ENCODE assay signal across 8 cellular contexts in genomic region chr17:76492250-76492988, GRCh38. TPM values are rescaled to one million over a fixed set of nuclear protein-coding genes. Genes with fewer than 3 reads are reported as not detected.
DNase-seq lines count a peak whose midpoint lies in the region; ATAC-seq and TF ChIP-seq lines count a peak whose summit lies in the region.

No MANE protein-coding gene starts in this region.

- WGBS in adrenal gland, 4 donors = 65 to 85% (median 72%) methylated on average over 3 to 10 of the region's 10 CpGs

- POLR2A ChIA-PET in PC-9 (lab: Charles Lee; ENCODE audit: unreplicated experiment) = interaction anchor here (0.6 to 0.7 kb wide), 3 partner anchors 10 to 122 kb away, joined by 3 read pairs; no protein-coding TSS in a partner anchor

- H3K27me3 ChIP-seq in BLaER1 (no peaks in the 10 kb centered on the region), adrenal gland (no peaks in the 10 kb centered on the region), mucosa of stomach (ENCODE audit: control insufficient read depth, insufficient read depth, low read length) (no peaks in the 10 kb centered on the region), PC-9 (ENCODE audit: insufficient read depth, low read depth) (no peaks in the 10 kb centered on the region)

- H3K79me2 ChIP-seq in PC-9 (ENCODE audit: low read depth) = no peaks in the 10 kb centered on the region

- CTCF ChIA-PET in PC-9 (lab: Charles Lee) = interaction anchor here (0.8 kb wide), 1 partner anchor 224 kb away, joined by 3 read pairs; no protein-coding TSS in a partner anchor

- BruUV-seq in PC-9 (replicated peaks; lab: Mats Ljungman, UMichigan) = no TSS peak

- H3K4me2 ChIP-seq in BLaER1 = peak overlapping the region; percentile 100
- H3K4me2 ChIP-seq in PC-9 = no peak overlapping the region

- H3K9ac ChIP-seq in BLaER1 (peak overlapping the region; percentile 80), mucosa of stomach (ENCODE audit: low read length) (peak overlapping the region; percentile 54)

- H3K9me3 ChIP-seq in BLaER1 (no peaks in the 10 kb centered on the region), adrenal gland (replicated peaks in 1 of 3) (no peaks in the 10 kb centered on the region), mucosa of stomach (ENCODE audit: control insufficient read depth, low read length) (no peaks in the 10 kb centered on the region), PC-9 (ENCODE audit: insufficient read depth, low read depth) (no peaks in the 10 kb centered on the region)

- H3K36me3 ChIP-seq in BLaER1 (peaks cover 8% of the 10 kb centered on the region), adrenal gland (replicated peaks in 1 of 2) (no peaks in the 10 kb centered on the region), mucosa of stomach (ENCODE audit: control insufficient read depth, insufficient read depth, low read length) (no peaks in the 10 kb centered on the region), PC-9 (ENCODE audit: low read depth) (no peaks in the 10 kb centered on the region)

- ATAC-seq in GM19351 (IDR thresholded peaks at IDR 0.05; ENCODE audit: unreplicated experiment) = peak; percentile 49
- peak; percentile 27 for ATAC-seq in HG03571 (IDR thresholded peaks at IDR 0.05; ENCODE audit: unreplicated experiment)
- no peak for ATAC-seq in GM18520 (IDR thresholded peaks at IDR 0.05; ENCODE audit: unreplicated experiment)

- H3K4me3 ChIP-seq in BLaER1 = peak overlapping the region; percentile 63
- H3K4me3 ChIP-seq in adrenal gland = peak overlapping the region in 1 of 4 donors; percentile 18
- no peak overlapping the region for H3K4me3 ChIP-seq in mucosa of stomach (ENCODE audit: low read length)
- H3K4me3 ChIP-seq in PC-9 = no peak overlapping the region

- DNase-seq in adrenal gland (peak in 2 of 7 donors; percentile 43 to 60), PC-9 (no peak)
- no peak for DNase-seq in stimulated activated CD4-positive, alpha-beta T cell treated with anti-CD3 and anti-CD28 coated beads, Interleukin-2, amount 100 ng/mL, for 48 hours

- peaks cover 33% of the 10 kb centered on the region for H4K20me1 ChIP-seq in BLaER1
- H4K20me1 ChIP-seq in PC-9 (ENCODE audit: insufficient read depth) = no peaks in the 10 kb centered on the region

- H3K27ac ChIP-seq in BLaER1 (peak overlapping the region; percentile 94), adrenal gland (peak overlapping the region; percentile 28 to 95 (median 50)), PC-9 (no peak overlapping the region)

- intact Hi-C loops in adrenal gland (cut with DNase I) (no loop called here), PC-9 (cut with micrococcal nuclease; ENCODE audit: unreplicated experiment) (no loop called here)

- TF ChIP-seq POLR2A in adrenal gland (IDR thresholded peaks at IDR 0.05) = no peak

- no peak overlapping the region for H2AFZ ChIP-seq in PC-9

- TF ChIP-seq CTCF in adrenal gland (IDR thresholded peaks at IDR 0.05) = no peak
- TF ChIP-seq CTCF in PC-9 (conservative IDR thresholded peaks at IDR 0.05) = no peak

- H3F3A ChIP-seq in PC-9 (ENCODE audit: insufficient read depth, low read depth) = no peaks in the 10 kb centered on the region

- H3K4me1 ChIP-seq in BLaER1 (peaks cover 89% of the 10 kb centered on the region), adrenal gland (replicated peaks in 1 of 2) (peaks cover 0 to 28% of the 10 kb centered on the region in 2 donors), mucosa of stomach (ENCODE audit: control insufficient read depth, insufficient read depth, low read length) (peaks cover 43% of the 10 kb centered on the region), PC-9 (replicated peaks; ENCODE audit: insufficient read depth) (no peaks in the 10 kb centered on the region)

- H3K9me2 ChIP-seq in PC-9 (ENCODE audit: insufficient read depth) = no peaks in the 10 kb centered on the region

RNA-seq across cellular contexts. Expression of gene RHBDF2, which starts 8.8 kb away (rescaled TPM):
- 100 to 1,000 TPM in 1 of 8 donors, 10 to 100 TPM in 7; 12.3 to 156 (median 43.8) TPM for total RNA-seq in adrenal gland
- 10 to 100 TPM in 2 of 3 donors, 1 to 10 TPM in 1; 4.9 to 39.3 (median 19.1) TPM for polyA plus RNA-seq in adrenal gland
- 39.6 and 51.6 TPM in 2 replicates for total RNA-seq in PC-9 (2021)

RNA-seq across cellular contexts. Expression of gene AANAT, which starts 25.0 kb away (rescaled TPM):
- total RNA-seq in adrenal gland (not detected), PC-9 (2021) (0.65 TPM in 1 of 2 replicates, not detected in the other)
- under 1 TPM in 2 of 3 donors, not detected in 1; 0.30 to 0.40 TPM for polyA plus RNA-seq in adrenal gland

RNA-seq across cellular contexts. Expression of gene UBE2O, which starts 39.5 kb away (rescaled TPM):
- 10 to 100 TPM; 11.4 to 21.8 (median 17.9) TPM for total RNA-seq in adrenal gland
- polyA plus RNA-seq in adrenal gland = 10 to 100 TPM in 2 of 3 donors, 1 to 10 TPM in 1; 9.8 to 21.3 (median 12.4) TPM
- 27.4 and 28.0 TPM in 2 replicates for total RNA-seq in PC-9 (2021)

RNA-seq across cellular contexts. Expression of gene CYGB, which starts 45.1 kb away (rescaled TPM):
- total RNA-seq in adrenal gland (10 to 100 TPM in 7 of 8 donors, 1 to 10 TPM in 1; 9.5 to 18.1 (median 14.3) TPM), PC-9 (2021) (0.93 and 1.1 TPM in 2 replicates)
- 10 to 100 TPM in 2 of 3 donors, 1 to 10 TPM in 1; 7.8 to 38.3 (median 32.1) TPM for polyA plus RNA-seq in adrenal gland

RNA-seq across cellular contexts. Expression of gene PRCD, which starts 47.4 kb away (rescaled TPM):
- 1 to 10 TPM in 6 of 8 donors, not detected in 2; 1.5 to 5.7 (median 2.8) TPM for total RNA-seq in adrenal gland
- polyA plus RNA-seq in adrenal gland = 10 to 100 TPM in 2 of 3 donors, 1 to 10 TPM in 1; 4.5 to 37.2 (median 14.3) TPM
- total RNA-seq in PC-9 (2021) = 2.6 and 2.7 TPM in 2 replicates
